In the genomic region with DNA sequence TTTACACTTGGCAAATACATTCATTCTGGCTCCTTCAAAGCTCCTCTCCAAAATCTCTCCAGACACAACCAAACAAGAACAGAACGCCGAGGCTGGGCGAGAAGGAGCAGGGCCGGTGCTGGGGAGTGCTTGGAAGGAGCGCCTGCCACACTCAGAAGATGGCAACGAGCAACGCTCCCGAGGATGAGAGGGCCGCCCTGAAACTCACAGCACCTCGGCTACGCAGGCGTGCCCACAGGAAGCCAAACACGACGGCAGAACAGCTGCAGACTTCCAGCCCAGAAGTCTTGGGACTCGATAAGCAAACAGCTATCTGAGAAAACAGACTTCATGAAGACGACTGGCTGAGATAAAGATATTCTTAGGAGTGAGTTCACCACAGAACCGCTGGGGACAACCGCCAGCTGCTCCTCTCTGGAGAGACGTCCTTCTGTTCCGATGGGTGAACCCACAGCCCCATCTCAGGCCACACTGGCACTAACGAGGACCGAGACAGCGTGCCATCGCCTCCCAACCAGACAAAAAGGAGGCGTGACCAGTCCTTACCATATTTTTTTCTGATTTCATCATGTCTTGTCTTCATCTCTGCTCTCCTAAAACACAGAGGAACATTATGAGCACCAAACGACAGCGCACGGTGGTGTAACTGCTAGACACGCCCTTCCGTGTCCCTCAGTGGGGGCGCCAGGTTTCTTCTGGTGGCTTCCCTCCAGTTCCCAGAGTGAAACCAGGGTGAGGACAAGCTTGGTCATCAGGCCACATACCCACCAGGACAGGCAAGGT, we compare ENCODE assay signal across 1 cellular context.
TF ChIP-seq lines count a peak whose summit lies in the region.

No MANE protein-coding gene starts in this region.

TF ChIP-seq in K562, 482 proteins besides CTCF, POLR2A, EP300 and RAD21 (continues in another document):
- TF ChIP-seq ZNF134 (CRISPR knock-in tag; conservative IDR thresholded peaks at IDR 0.05) (peak; percentile 17; the same call in 1 of the 2 replicates), SMARCE1 (IDR thresholded peaks at IDR 0.05) (peak; percentile 94), SMARCB1 (IDR thresholded peaks at IDR 0.05; ENCODE audit: insufficient read length, low read depth) (no peak), PHF21A (IDR thresholded peaks at IDR 0.05; ENCODE audit: borderline replicate concordance, low read depth) (no peak; the same call in 1 of the 2 replicates), SMARCC2 (IDR thresholded peaks at IDR 0.05; ENCODE audit: low read depth) (peak; percentile 85), FOXA1 (IDR thresholded peaks at IDR 0.05; ENCODE audit: borderline replicate concordance) (no peak), ERF (CRISPR knock-in tag; IDR thresholded peaks at IDR 0.05) (no peak), BCOR (IDR thresholded peaks at IDR 0.05) (peak; percentile 98), POLR3G (IDR thresholded peaks at IDR 0.05; ENCODE audit: extremely low read depth, insufficient read length, insufficient replicate concordance) (no peak), ZNF668 (CRISPR knock-in tag; IDR thresholded peaks at IDR 0.05) (peak; percentile 74; the same call in 1 of the 2 replicates), ZNF445 (CRISPR knock-in tag; IDR thresholded peaks at IDR 0.05; ENCODE audit: low read depth) (0 out of 2 replicates have a peak, but pooled peaks have one; percentile 40), ZNF436 (CRISPR knock-in tag; IDR thresholded peaks at IDR 0.05) (no peak), CC2D1A (IDR thresholded peaks at IDR 0.05) (peak; percentile 97), MAFG (tag; conservative IDR thresholded peaks at IDR 0.05) (no peak; the same call in 1 of the 2 replicates), TRIM24 (IDR thresholded peaks at IDR 0.05) (peak; percentile 99), ZNF785 (CRISPR knock-in tag; IDR thresholded peaks at IDR 0.05) (no peak), ZBTB17 (CRISPR knock-in tag; IDR thresholded peaks at IDR 0.05) (peak; percentile 91), HNRNPUL1 (IDR thresholded peaks at IDR 0.05; ENCODE audit: low read length) (no peak), PURB (CRISPR knock-in tag; IDR thresholded peaks at IDR 0.05; ENCODE audit: low read depth) (no peak), ZNF449 (CRISPR knock-in tag; IDR thresholded peaks at IDR 0.05) (peak; percentile 60; the same call in 1 of the 2 replicates), CBX1 (IDR thresholded peaks at IDR 0.05; ENCODE audit: low read depth) (no peak), CTCFL (IDR thresholded peaks at IDR 0.05; ENCODE audit: borderline replicate concordance, insufficient read depth, low read depth, low read length, poor library complexity, severe bottlenecking) (peak; percentile 87), ZNF232 (CRISPR knock-in tag; IDR thresholded peaks at IDR 0.05) (no peak), NFE2 (IDR thresholded peaks at IDR 0.05; ENCODE audit: low read depth) (peak; percentile 34; the same call in 1 of the 2 replicates), ZKSCAN8 (CRISPR knock-in tag; IDR thresholded peaks at IDR 0.05) (peak; percentile 92), CGGBP1 (CRISPR knock-in tag; IDR thresholded peaks at IDR 0.05) (no peak), ZBTB8A (IDR thresholded peaks at IDR 0.05; ENCODE audit: partially characterized antibody) (no peak), KLF16 (IDR thresholded peaks at IDR 0.05) (peak; percentile 99), SLC30A9 (CRISPR knock-in tag; IDR thresholded peaks at IDR 0.05) (no peak), NR3C1 (CRISPR knock-in tag; IDR thresholded peaks at IDR 0.05) (no peak), HES1 (IDR thresholded peaks at IDR 0.05; ENCODE audit: low read depth) (peak; percentile 92), E2F4 (CRISPR knock-in tag; IDR thresholded peaks at IDR 0.05; ENCODE audit: low read depth) (no peak), PCBP1 (IDR thresholded peaks at IDR 0.05; ENCODE audit: low read depth, low read length, poor library complexity, severe bottlenecking) (no peak), ESRRA (IDR thresholded peaks at IDR 0.05; ENCODE audit: borderline replicate concordance, low read depth) (peak; percentile 77; the same call in 1 of the 2 replicates), STAG1 (CRISPR knock-in tag; IDR thresholded peaks at IDR 0.05; ENCODE audit: borderline replicate concordance) (no peak), GATAD2A (IDR thresholded peaks at IDR 0.05) (peak; percentile 93), SAFB (IDR thresholded peaks at IDR 0.05; ENCODE audit: borderline replicate concordance, low read depth, low read length) (no peak)
- TF ChIP-seq, protein P1, sequence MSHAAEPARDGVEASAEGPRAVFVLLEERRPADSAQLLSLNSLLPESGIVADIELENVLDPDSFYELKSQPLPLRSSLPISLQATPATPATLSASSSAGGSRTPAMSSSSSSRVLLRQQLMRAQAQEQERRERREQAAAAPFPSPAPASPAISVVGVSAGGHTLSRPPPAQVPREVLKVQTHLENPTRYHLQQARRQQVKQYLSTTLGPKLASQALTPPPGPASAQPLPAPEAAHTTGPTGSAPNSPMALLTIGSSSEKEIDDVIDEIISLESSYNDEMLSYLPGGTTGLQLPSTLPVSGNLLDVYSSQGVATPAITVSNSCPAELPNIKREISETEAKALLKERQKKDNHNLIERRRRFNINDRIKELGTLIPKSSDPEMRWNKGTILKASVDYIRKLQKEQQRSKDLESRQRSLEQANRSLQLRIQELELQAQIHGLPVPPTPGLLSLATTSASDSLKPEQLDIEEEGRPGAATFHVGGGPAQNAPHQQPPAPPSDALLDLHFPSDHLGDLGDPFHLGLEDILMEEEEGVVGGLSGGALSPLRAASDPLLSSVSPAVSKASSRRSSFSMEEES (CRISPR knock-in tag; IDR thresholded peaks at IDR 0.05) = no peak; the same call in 1 of the 2 replicates
- TF ChIP-seq, protein P2, sequence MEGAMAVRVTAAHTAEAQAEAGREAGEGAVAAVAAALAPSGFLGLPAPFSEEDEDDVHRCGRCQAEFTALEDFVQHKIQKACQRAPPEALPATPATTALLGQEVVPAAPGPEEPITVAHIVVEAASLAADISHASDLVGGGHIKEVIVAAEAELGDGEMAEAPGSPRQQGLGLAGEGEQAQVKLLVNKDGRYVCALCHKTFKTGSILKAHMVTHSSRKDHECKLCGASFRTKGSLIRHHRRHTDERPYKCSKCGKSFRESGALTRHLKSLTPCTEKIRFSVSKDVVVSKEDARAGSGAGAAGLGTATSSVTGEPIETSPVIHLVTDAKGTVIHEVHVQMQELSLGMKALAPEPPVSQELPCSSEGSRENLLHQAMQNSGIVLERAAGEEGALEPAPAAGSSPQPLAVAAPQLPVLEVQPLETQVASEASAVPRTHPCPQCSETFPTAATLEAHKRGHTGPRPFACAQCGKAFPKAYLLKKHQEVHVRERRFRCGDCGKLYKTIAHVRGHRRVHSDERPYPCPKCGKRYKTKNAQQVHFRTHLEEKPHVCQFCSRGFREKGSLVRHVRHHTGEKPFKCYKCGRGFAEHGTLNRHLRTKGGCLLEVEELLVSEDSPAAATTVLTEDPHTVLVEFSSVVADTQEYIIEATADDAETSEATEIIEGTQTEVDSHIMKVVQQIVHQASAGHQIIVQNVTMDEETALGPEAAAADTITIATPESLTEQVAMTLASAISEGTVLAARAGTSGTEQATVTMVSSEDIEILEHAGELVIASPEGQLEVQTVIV (CRISPR knock-in tag; IDR thresholded peaks at IDR 0.05; ENCODE audit: borderline replicate concordance) = no peak
- TF ChIP-seq, protein P3, sequence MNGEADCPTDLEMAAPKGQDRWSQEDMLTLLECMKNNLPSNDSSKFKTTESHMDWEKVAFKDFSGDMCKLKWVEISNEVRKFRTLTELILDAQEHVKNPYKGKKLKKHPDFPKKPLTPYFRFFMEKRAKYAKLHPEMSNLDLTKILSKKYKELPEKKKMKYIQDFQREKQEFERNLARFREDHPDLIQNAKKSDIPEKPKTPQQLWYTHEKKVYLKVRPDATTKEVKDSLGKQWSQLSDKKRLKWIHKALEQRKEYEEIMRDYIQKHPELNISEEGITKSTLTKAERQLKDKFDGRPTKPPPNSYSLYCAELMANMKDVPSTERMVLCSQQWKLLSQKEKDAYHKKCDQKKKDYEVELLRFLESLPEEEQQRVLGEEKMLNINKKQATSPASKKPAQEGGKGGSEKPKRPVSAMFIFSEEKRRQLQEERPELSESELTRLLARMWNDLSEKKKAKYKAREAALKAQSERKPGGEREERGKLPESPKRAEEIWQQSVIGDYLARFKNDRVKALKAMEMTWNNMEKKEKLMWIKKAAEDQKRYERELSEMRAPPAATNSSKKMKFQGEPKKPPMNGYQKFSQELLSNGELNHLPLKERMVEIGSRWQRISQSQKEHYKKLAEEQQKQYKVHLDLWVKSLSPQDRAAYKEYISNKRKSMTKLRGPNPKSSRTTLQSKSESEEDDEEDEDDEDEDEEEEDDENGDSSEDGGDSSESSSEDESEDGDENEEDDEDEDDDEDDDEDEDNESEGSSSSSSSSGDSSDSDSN (IDR thresholded peaks at IDR 0.05; ENCODE audit: borderline replicate concordance in 1 of 2, low read depth in 2 of 2, low read length in 2 of 2) = peak; percentile 51 to 92; a peak in 2 of 4 replicates
- TF ChIP-seq, protein P4, sequence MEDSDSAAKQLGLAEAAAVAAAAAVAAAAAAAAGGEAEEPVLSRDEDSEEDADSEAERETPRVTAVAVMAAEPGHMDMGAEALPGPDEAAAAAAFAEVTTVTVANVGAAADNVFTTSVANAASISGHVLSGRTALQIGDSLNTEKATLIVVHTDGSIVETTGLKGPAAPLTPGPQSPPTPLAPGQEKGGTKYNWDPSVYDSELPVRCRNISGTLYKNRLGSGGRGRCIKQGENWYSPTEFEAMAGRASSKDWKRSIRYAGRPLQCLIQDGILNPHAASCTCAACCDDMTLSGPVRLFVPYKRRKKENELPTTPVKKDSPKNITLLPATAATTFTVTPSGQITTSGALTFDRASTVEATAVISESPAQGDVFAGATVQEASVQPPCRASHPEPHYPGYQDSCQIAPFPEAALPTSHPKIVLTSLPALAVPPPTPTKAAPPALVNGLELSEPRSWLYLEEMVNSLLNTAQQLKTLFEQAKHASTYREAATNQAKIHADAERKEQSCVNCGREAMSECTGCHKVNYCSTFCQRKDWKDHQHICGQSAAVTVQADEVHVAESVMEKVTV (CRISPR knock-in tag; IDR thresholded peaks at IDR 0.05) = peak; percentile 62; the same call in 1 of the 2 replicates
- TF ChIP-seq, protein P5, sequence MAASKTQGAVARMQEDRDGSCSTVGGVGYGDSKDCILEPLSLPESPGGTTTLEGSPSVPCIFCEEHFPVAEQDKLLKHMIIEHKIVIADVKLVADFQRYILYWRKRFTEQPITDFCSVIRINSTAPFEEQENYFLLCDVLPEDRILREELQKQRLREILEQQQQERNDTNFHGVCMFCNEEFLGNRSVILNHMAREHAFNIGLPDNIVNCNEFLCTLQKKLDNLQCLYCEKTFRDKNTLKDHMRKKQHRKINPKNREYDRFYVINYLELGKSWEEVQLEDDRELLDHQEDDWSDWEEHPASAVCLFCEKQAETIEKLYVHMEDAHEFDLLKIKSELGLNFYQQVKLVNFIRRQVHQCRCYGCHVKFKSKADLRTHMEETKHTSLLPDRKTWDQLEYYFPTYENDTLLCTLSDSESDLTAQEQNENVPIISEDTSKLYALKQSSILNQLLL (CRISPR knock-in tag; IDR thresholded peaks at IDR 0.05; ENCODE audit: borderline replicate concordance) = no peak
- TF ChIP-seq, protein P6, sequence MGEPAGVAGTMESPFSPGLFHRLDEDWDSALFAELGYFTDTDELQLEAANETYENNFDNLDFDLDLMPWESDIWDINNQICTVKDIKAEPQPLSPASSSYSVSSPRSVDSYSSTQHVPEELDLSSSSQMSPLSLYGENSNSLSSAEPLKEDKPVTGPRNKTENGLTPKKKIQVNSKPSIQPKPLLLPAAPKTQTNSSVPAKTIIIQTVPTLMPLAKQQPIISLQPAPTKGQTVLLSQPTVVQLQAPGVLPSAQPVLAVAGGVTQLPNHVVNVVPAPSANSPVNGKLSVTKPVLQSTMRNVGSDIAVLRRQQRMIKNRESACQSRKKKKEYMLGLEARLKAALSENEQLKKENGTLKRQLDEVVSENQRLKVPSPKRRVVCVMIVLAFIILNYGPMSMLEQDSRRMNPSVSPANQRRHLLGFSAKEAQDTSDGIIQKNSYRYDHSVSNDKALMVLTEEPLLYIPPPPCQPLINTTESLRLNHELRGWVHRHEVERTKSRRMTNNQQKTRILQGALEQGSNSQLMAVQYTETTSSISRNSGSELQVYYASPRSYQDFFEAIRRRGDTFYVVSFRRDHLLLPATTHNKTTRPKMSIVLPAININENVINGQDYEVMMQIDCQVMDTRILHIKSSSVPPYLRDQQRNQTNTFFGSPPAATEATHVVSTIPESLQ (CRISPR knock-in tag; IDR thresholded peaks at IDR 0.05) = peak; percentile 63
